Comparison of ENCODE assay signal across 1 cellular context in genomic region chr16:68704232-68704867, GRCh38.
A peak's percentile ranks its signal among the peaks of the same experiment; 100 is the strongest.
TF ChIP-seq lines count a peak whose summit lies in the region.

No MANE protein-coding gene starts in this region.

TF ChIP-seq in HEK293, 187 proteins besides CTCF, POLR2A, EP300 and RAD21 (continued from another document):
- TF ChIP-seq, protein P1, sequence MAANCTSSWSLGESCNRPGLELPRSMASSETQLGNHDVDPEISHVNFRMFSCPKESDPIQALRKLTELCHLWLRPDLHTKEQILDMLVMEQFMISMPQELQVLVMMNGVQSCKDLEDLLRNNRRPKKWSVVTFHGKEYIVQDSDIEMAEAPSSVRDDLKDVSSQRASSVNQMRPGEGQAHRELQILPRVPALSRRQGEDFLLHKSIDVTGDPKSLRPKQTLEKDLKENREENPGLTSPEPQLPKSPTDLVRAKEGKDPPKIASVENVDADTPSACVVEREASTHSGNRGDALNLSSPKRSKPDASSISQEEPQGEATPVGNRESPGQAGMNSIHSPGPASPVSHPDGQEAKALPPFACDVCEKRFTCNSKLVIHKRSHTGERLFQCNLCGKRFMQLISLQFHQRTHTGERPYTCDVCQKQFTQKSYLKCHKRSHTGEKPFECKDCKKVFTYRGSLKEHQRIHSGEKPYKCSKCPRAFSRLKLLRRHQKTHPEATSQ (tag by site-specific recombination; IDR thresholded peaks at IDR 0.05), result no peak
- no peak for TF ChIP-seq ZNF791 (tag by site-specific recombination; IDR thresholded peaks at IDR 0.05)
- TF ChIP-seq ZNF777 (tag by site-specific recombination; IDR thresholded peaks at IDR 0.05; ENCODE audit: borderline replicate concordance), result no peak
- 0 out of 2 replicates have a peak, but pooled peaks have one; percentile 23 for TF ChIP-seq SP7 (tag by site-specific recombination; IDR thresholded peaks at IDR 0.05)
- no peak for TF ChIP-seq HOXC10 (CRISPR knock-in tag; IDR thresholded peaks at IDR 0.05)
- TF ChIP-seq ZNF561 (tag by site-specific recombination; IDR thresholded peaks at IDR 0.05; ENCODE audit: borderline replicate concordance), result no peak
- TF ChIP-seq ZNF37A (tag by site-specific recombination; IDR thresholded peaks at IDR 0.05), result no peak
- 0 out of 2 replicates have a peak, but pooled peaks have one; percentile 10 for TF ChIP-seq SCRT2 (tag by site-specific recombination; IDR thresholded peaks at IDR 0.05)
- no peak for TF ChIP-seq ZNF362 (tag by site-specific recombination; IDR thresholded peaks at IDR 0.05)
